ENCODE assay signal across 20 cellular contexts in genomic region chr14:90298230-90298629, GRCh38.
"Had no signal": no experiment of that assay in that cellular context is flagged by ENCODE, and none has a peak within 500 bp of the region (broad histone marks: within the 10 kb centered on the region; RNA-seq: fewer than 3 reads in every experiment).

No MANE protein-coding gene starts in this region.

- H3K4me3 ChIP-seq: colonic mucosa, heart left ventricle, right atrium auricular region, suprapubic skin, thyroid gland had no signal

- FAIRE-seq: endothelial cell of umbilical vein, small intestine, urothelium cell line had no signal

- H3K27me3 ChIP-seq: colonic mucosa, foreskin keratinocyte, heart left ventricle, right atrium auricular region, suprapubic skin, thyroid gland had no signal

- H3K27ac ChIP-seq: colonic mucosa, foreskin keratinocyte, suprapubic skin, thyroid gland had no signal

- H3K27ac Mint-ChIP-seq: endodermal cell, type B pancreatic cell had no signal

- ATAC-seq: foreskin keratinocyte; heart left ventricle; naive thymus-derived CD8-positive, alpha-beta T cell had no signal

- DNase-seq: colonic mucosa; effector CD4-positive, alpha-beta T cell; endodermal cell; erythroblast; foreskin keratinocyte; heart left ventricle; hippocampal formation; kidney glomerular epithelial cell; mammary epithelial cell; naive thymus-derived CD8-positive, alpha-beta T cell; posterior cingulate gyrus; small intestine; stimulated activated CD4-positive, alpha-beta T cell treated with anti-CD3 and anti-CD28 coated beads, Interleukin-12 subunit alpha, Interleukin-12 subunit beta, amount 100 ng/mL, for 4 hours; stimulated activated naive CD4-positive, alpha-beta T cell treated with Interleukin-2 at 50 U/mL for 16 hours; thyroid gland had no signal

- H3K9me3 Mint-ChIP-seq: naive thymus-derived CD8-positive, alpha-beta T cell; type B pancreatic cell had no signal

- H3K4me3 Mint-ChIP-seq: endodermal cell; naive thymus-derived CD8-positive, alpha-beta T cell; type B pancreatic cell had no signal

- H3K4me1 ChIP-seq: colonic mucosa, foreskin keratinocyte had no signal

- H3K36me3 ChIP-seq: colonic mucosa had no signal

- H3K27me3 Mint-ChIP-seq: naive thymus-derived CD8-positive, alpha-beta T cell; type B pancreatic cell had no signal

- H3K9me3 ChIP-seq: colonic mucosa, heart left ventricle, right atrium auricular region, suprapubic skin, thyroid gland had no signal
